ENCODE assay signal across 25 cellular contexts in genomic region chr6:85714893-85715530, GRCh38.
"Had no signal": no experiment of that assay in that cellular context is flagged by ENCODE, and none has a peak within 500 bp of the region (broad histone marks: within the 10 kb centered on the region; RNA-seq: fewer than 3 reads in every experiment).

No MANE protein-coding gene starts in this region.

- H3K4me1 ChIP-seq: Peyer's patch, SJCRH30 had no signal

- H3K4me2 ChIP-seq: SK-N-SH had no signal

- ATAC-seq: activated naive CD4-positive, alpha-beta T cell treated with anti-CD3 and anti-CD28 coated beads, Interleukin-2, amount 50 U/mL, for 72 hours; activated naive CD8-positive, alpha-beta T cell treated with anti-CD3 and anti-CD28 coated beads, Interleukin-2, amount 50 U/mL, for 24 hours; activated T-cell treated with anti-CD3 and anti-CD28 coated beads, Interleukin-2, amount 50 U/mL, for 4 hours had no signal

- H3K27ac ChIP-seq: Peyer's patch, RWPE1, SJCRH30 had no signal

- FAIRE-seq: astrocyte had no signal

- H3K27me3 ChIP-seq: Peyer's patch, SJCRH30 had no signal

- H3K9me3 ChIP-seq: Peyer's patch, SJCRH30, SK-N-SH had no signal

- H3K36me3 ChIP-seq: Peyer's patch, SJCRH30 had no signal

- H3K4me3 ChIP-seq: Peyer's patch, SJCRH30 had no signal

- DNase-seq: activated CD4-positive, alpha-beta memory T cell treated with anti-CD3 and anti-CD28 coated beads for 36 hours; activated CD4-positive, alpha-beta T cell treated with anti-CD3 and anti-CD28 coated beads for 48 hours; activated CD4-positive, CD25-positive, alpha-beta regulatory T cell treated with anti-CD3 and anti-CD28 coated beads, Interleukin-2, amount 50 U/mL, for 72 hours; activated CD8-positive, alpha-beta memory T cell treated with anti-CD3 and anti-CD28 coated beads for 24 hours; activated effector memory CD4-positive, alpha-beta T cell treated with anti-CD3 and anti-CD28 coated beads, Interleukin-2, amount 50 U/mL, for 16 hours; activated naive CD4-positive, alpha-beta T cell treated with Interleukin-2 at 50 U/mL for 16 hours; activated naive CD8-positive, alpha-beta T cell treated with anti-CD3 and anti-CD28 coated beads, Interleukin-2, amount 50 U/mL, for 24 hours; activated T-cell treated with anti-CD3 and anti-CD28 coated beads, Interleukin-2, amount 50 U/mL, for 4 hours; amygdala; NCI-H1092; NCI-H1417; NCI-H1930; NCI-H2107; NCI-H2171 treated with DMSO at 0.1 percent for 48 hours; NCI-H226; NCI-H526; NCI-H82; Peyer's patch; Right ventricle myocardium superior; SJCRH30; SK-N-SH; T-helper 1 cell had no signal

- H3K9ac ChIP-seq: SK-N-SH had no signal
